ENCODE assay signal across 8 cellular contexts in the genomic region with DNA sequence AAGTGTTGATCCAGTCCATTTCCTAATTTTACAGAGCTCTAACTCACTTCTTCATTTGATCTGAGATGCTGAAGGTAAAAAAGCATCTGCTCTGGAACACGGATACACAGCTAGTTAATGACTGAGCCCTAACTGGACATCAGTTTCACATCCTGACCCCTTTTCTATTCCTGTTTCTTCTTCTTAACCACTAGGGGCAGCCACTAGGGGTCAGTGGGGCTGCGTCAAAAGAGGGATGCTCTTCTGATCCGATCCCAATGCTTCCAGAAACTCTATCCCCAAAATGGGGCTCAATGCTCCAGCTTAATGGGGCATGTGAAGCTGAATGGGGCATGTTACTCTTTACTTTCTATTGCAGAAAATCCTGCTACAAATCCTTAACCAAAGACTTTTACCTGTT. TPM values are rescaled to one million over a fixed set of nuclear protein-coding genes. Genes with fewer than 3 reads are reported as not detected.
A peak's percentile ranks its signal among the peaks of the same experiment; 100 is the strongest.
DNase-seq lines count a peak whose midpoint lies in the region; ATAC-seq and TF ChIP-seq lines count a peak whose summit lies in the region.

No MANE protein-coding gene starts in this region.

- no peak overlapping the region for H3K4me2 ChIP-seq in DND-41 (ENCODE audit: insufficient read depth, low read length)
- H3K4me2 ChIP-seq in IMR-90 (ENCODE audit: low read depth, low read length), result no peak overlapping the region

- H3K9me3 ChIP-seq in DND-41 (ENCODE audit: insufficient read depth, low read length, severe bottlenecking) (no peaks in the 10 kb centered on the region), IMR-90 (ENCODE audit: control insufficient read depth, insufficient read depth, low read length) (no peaks in the 10 kb centered on the region), ascending aorta (no peaks in the 10 kb centered on the region), gastroesophageal sphincter (no peaks in the 10 kb centered on the region)

- H2BK120ac ChIP-seq in IMR-90 (ENCODE audit: low read depth, low read length), result no peak overlapping the region

- no peak for TF ChIP-seq EP300 in gastroesophageal sphincter (IDR thresholded peaks at IDR 0.05)

- H2AK9ac ChIP-seq in IMR-90 (replicated peaks; ENCODE audit: low read depth, low read length, poor library complexity), result no peak overlapping the region

- H3K27ac ChIP-seq in DND-41 (ENCODE audit: low read length) (no peak overlapping the region), IMR-90 (ENCODE audit: insufficient read depth, low read length) (no peak overlapping the region), ascending aorta (no peak overlapping the region), gastroesophageal sphincter (no peak overlapping the region)

- ATAC-seq in DND-41 (ENCODE audit: insufficient read depth, low read depth), result no peak
- peak; percentile 63 for ATAC-seq in IMR-90 (ENCODE audit: low read depth)
- no peak for ATAC-seq in HG02588 (IDR thresholded peaks at IDR 0.05; ENCODE audit: unreplicated experiment)
- no peak for ATAC-seq in GM19023 (IDR thresholded peaks at IDR 0.05; ENCODE audit: unreplicated experiment)
- ATAC-seq in gastroesophageal sphincter, result no peak

- H3K9ac ChIP-seq in DND-41 (ENCODE audit: low read depth, low read length), result no peak overlapping the region
- H3K9ac ChIP-seq in IMR-90 (ENCODE audit: low read depth, low read length), result no peak overlapping the region

- H3K4me3 ChIP-seq in DND-41 (ENCODE audit: low read depth in 1 of 2, low read length in 2 of 2) (no peak overlapping the region), IMR-90 (ENCODE audit: insufficient read depth, low read depth, low read length) (no peak overlapping the region), ascending aorta (no peak overlapping the region), gastroesophageal sphincter (no peak overlapping the region)

- H2BK20ac ChIP-seq in IMR-90 (ENCODE audit: low read depth, low read length), result no peak overlapping the region

- no peak overlapping the region for H4K8ac ChIP-seq in IMR-90 (ENCODE audit: low read depth in 2 of 2, low read length in 2 of 2)

- H4K5ac ChIP-seq in IMR-90 (ENCODE audit: low read depth, low read length), result no peak overlapping the region

- H3K79me1 ChIP-seq in IMR-90 (ENCODE audit: low read depth in 1 of 2, low read length in 2 of 2), result no peaks in the 10 kb centered on the region

- BruUV-seq in IMR-90 (replicated peaks; lab: Mats Ljungman, UMichigan), result no TSS peak

- no CpG with 5 or more reads among the region's 3 CpGs for WGBS in IMR-90 (ENCODE audit: extremely low coverage in 2 of 2, insufficient read length in 1 of 2), 2 experiments
- WGBS in gastroesophageal sphincter (ENCODE audit: low coverage in 1 of 2), 2 donors, result 30 to 57% methylated on average over 1 to 3 of the region's 3 CpGs

- POLR2A ChIA-PET in IMR-90 (lab: Charles Lee; ENCODE audit: unreplicated experiment), result no interaction called here

- H2AFZ ChIP-seq in DND-41 (ENCODE audit: low read depth, low read length) (no peak overlapping the region), IMR-90 (replicated peaks; ENCODE audit: low read length, poor library complexity) (no peak overlapping the region)

- H3K36me3 ChIP-seq in DND-41 (ENCODE audit: insufficient read depth, low read length) (no peaks in the 10 kb centered on the region), IMR-90 (ENCODE audit: control insufficient read depth, insufficient read depth, low read length) (no peaks in the 10 kb centered on the region), ascending aorta (no peaks in the 10 kb centered on the region), gastroesophageal sphincter (no peaks in the 10 kb centered on the region)

- no peak overlapping the region for H3K23ac ChIP-seq in IMR-90 (ENCODE audit: low read depth, low read length)

- in situ Hi-C loops in IMR-90 (cut with MboI; ENCODE audit: low sequenced_read_pairs), result no loop called here

- no peak for DNase-seq in DND-41
- peak; percentile 17 for DNase-seq in IMR-90
- DNase-seq in ascending aorta (ENCODE audit: low spot score in 2 of 2), result no peak
- peak; percentile 3 for DNase-seq in medulla oblongata (ENCODE audit: extremely low spot score)
- no peak for DNase-seq in NCI-H774 (lab: John Stamatoyannopoulos, UW)

- H3K79me2 ChIP-seq in DND-41 (ENCODE audit: insufficient read depth, low read length), result no peaks in the 10 kb centered on the region

- H3K9me1 ChIP-seq in IMR-90 (ENCODE audit: insufficient read depth, low read length), result no peaks in the 10 kb centered on the region

- H2AK5ac ChIP-seq in IMR-90 (ENCODE audit: low read depth, low read length), result no peak overlapping the region

- TF ChIP-seq CTCF in DND-41 (IDR thresholded peaks at IDR 0.05; ENCODE audit: borderline replicate concordance, extremely low read depth, low read length, poor library complexity, severe bottlenecking) (peak; percentile 32), IMR-90 (conservative IDR thresholded peaks at IDR 0.05; ENCODE audit: low read depth, low read length) (peak; percentile 51), ascending aorta (IDR thresholded peaks at IDR 0.05) (peak in 2 of 3 experiments; percentile 26 to 27), gastroesophageal sphincter (IDR thresholded peaks at IDR 0.05) (peak in 2 of 4 experiments; percentile 16 to 33)

- H3K14ac ChIP-seq in IMR-90 (replicated peaks; ENCODE audit: low read depth, low read length), result no peak overlapping the region

- H4K20me1 ChIP-seq in DND-41 (ENCODE audit: insufficient read depth, low read length) (no peaks in the 10 kb centered on the region), IMR-90 (ENCODE audit: insufficient read depth, low read length) (no peaks in the 10 kb centered on the region)

- H2BK15ac ChIP-seq in IMR-90 (ENCODE audit: low read depth, low read length), result no peak overlapping the region

- TF ChIP-seq RAD21 in IMR-90 (IDR thresholded peaks at IDR 0.05; ENCODE audit: low read length), result peak; percentile 48

- H3K4me1 ChIP-seq in DND-41 (ENCODE audit: insufficient read depth, low read length) (no peaks in the 10 kb centered on the region), IMR-90 (ENCODE audit: control insufficient read depth, insufficient read depth, low read length) (no peaks in the 10 kb centered on the region), ascending aorta (no peaks in the 10 kb centered on the region), gastroesophageal sphincter (no peaks in the 10 kb centered on the region)

- intact Hi-C loops in IMR-90 (cut with micrococcal nuclease), result no loop called here
- intact Hi-C loops in ascending aorta (cut with DNase I), result loop anchor here (10.0 kb wide), 1 partner anchor 318 kb away; no protein-coding TSS in a partner anchor

- no peak overlapping the region for H3K18ac ChIP-seq in IMR-90 (ENCODE audit: low read depth, low read length)

- H3K4ac ChIP-seq in IMR-90 (ENCODE audit: low read depth, low read length), result no peak overlapping the region

- H3K27me3 ChIP-seq in DND-41 (ENCODE audit: insufficient read depth, low read length, poor library complexity), result no peaks in the 10 kb centered on the region
- H3K27me3 ChIP-seq in IMR-90 (ENCODE audit: control insufficient read depth, insufficient read depth, low read length), result no peaks in the 10 kb centered on the region
- H3K27me3 ChIP-seq in ascending aorta, result no peaks in the 10 kb centered on the region
- H3K27me3 ChIP-seq in gastroesophageal sphincter, result no peaks in the 10 kb centered on the region

- dilution Hi-C loops in IMR-90 (cut with HindIII; ENCODE audit: low sequenced_read_pairs, unreplicated experiment), result no loop called here

- no peak overlapping the region for H2BK5ac ChIP-seq in IMR-90 (ENCODE audit: low read depth, low read length, poor library complexity, severe bottlenecking)

- H4K91ac ChIP-seq in IMR-90 (ENCODE audit: insufficient read depth, low read depth, low read length), result no peak overlapping the region

- H3K56ac ChIP-seq in IMR-90 (ENCODE audit: extremely low read depth, insufficient read depth, low read length), result no peak overlapping the region

- no peak for TF ChIP-seq POLR2A in IMR-90 (IDR thresholded peaks at IDR 0.05; ENCODE audit: low read depth, low read length)
- no peak for TF ChIP-seq POLR2A in gastroesophageal sphincter (IDR thresholded peaks at IDR 0.05)

- CTCF ChIA-PET in IMR-90 (lab: Yijun Ruan, JAX), result interaction anchor here (0.5 to 1.5 kb wide), 6 partner anchors 10 to 567 kb away, joined by 3 to 8 read pairs (median 4); no protein-coding TSS in a partner anchor

TF ChIP-seq in IMR-90, 13 proteins besides CTCF, POLR2A, EP300 and RAD21 (continues in another document):
- TF ChIP-seq BHLHE40 (IDR thresholded peaks at IDR 0.05; ENCODE audit: low read depth, low read length), result no peak
- no peak for TF ChIP-seq MXI1 (IDR thresholded peaks at IDR 0.05; ENCODE audit: borderline replicate concordance, low read depth, low read length)
- no peak for TF ChIP-seq FOS (IDR thresholded peaks at IDR 0.05; ENCODE audit: low read depth, low read length)
- no peak for TF ChIP-seq RCOR1 (IDR thresholded peaks at IDR 0.05; ENCODE audit: insufficient replicate concordance, low read length)
- no peak for TF ChIP-seq MAFK (IDR thresholded peaks at IDR 0.05; ENCODE audit: low read depth, low read length)
- no peak for TF ChIP-seq USF2 (IDR thresholded peaks at IDR 0.05; ENCODE audit: low read depth, low read length)
- TF ChIP-seq RFX5 (IDR thresholded peaks at IDR 0.05; ENCODE audit: low read depth, low read length), result no peak
- TF ChIP-seq ELK1 (IDR thresholded peaks at IDR 0.05; ENCODE audit: borderline replicate concordance, low read depth, low read length), result no peak
- TF ChIP-seq MAZ (IDR thresholded peaks at IDR 0.05; ENCODE audit: borderline replicate concordance, low read depth, low read length), result no peak

RNA-seq across cellular contexts. Expression of gene PHKA2, which starts 33.4 kb away (rescaled TPM):
- total RNA-seq in IMR-90 (2012; rRNA removed) (9.4 and 10.0 TPM in 2 replicates), ascending aorta (16.0 TPM), gastroesophageal sphincter (10 to 100 TPM in 3 of 4 donors, 1 to 10 TPM in 1; 3.9 to 15.1 (median 13.2) TPM)
- 21.1 and 21.5 TPM in 2 replicates for polyA plus RNA-seq in IMR-90 (2012; rRNA removed)
- 7.0 and 12.9 TPM in 2 replicates for polyA plus RNA-seq in IMR-90 (2012; cell fraction: cytosol; rRNA removed)
- 157 and 189 TPM in 2 replicates for polyA plus RNA-seq in IMR-90 (2012; cell fraction: nucleus; rRNA removed; ENCODE audit: low replicate concordance)

Comparison
In these comparisons a context has a peak if more than half of its experiments do, and no peak if none do; other contexts are left out.
1. DNase-seq: peak in IMR-90 (single experiment) and medulla oblongata (single experiment); none in DND-41 (single experiment), ascending aorta (0 of 2) and NCI-H774 (single experiment).